Comparison of ENCODE assay signal across 8 cellular contexts in genomic region chr3:48898383-48899234, GRCh38. TPM values are rescaled to one million over a fixed set of nuclear protein-coding genes. Genes with fewer than 3 reads are reported as not detected.
DNase-seq lines count a peak whose midpoint lies in the region; ATAC-seq and TF ChIP-seq lines count a peak whose summit lies in the region.

A gene with protein sequence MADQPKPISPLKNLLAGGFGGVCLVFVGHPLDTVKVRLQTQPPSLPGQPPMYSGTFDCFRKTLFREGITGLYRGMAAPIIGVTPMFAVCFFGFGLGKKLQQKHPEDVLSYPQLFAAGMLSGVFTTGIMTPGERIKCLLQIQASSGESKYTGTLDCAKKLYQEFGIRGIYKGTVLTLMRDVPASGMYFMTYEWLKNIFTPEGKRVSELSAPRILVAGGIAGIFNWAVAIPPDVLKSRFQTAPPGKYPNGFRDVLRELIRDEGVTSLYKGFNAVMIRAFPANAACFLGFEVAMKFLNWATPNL (minus strand): TSS chr3:48898882. CDS start chr3:48898794, 88 bp downstream.

- H3K27ac ChIP-seq in CD8-positive, alpha-beta memory T cell (ENCODE audit: low read depth, low read length): peak within 1 kb of the TSS; percentile 74
- H3K27ac ChIP-seq in OCI-LY3 (ENCODE audit: low read length) (peak within 1 kb of the TSS; percentile 43), mucosa of rectum (ENCODE audit: low read depth in 2 of 2, low read length in 2 of 2) (peak within 1 kb of the TSS; percentile 78 to 86)

- peak; percentile 65 for TF ChIP-seq POLR2A in erythroblast (IDR thresholded peaks at IDR 0.05; ENCODE audit: low read length)

- DNase-seq in CD8-positive, alpha-beta memory T cell: peak; percentile 83 to 91 (median 86)
- DNase-seq in activated T-cell treated with anti-CD3 and anti-CD28 coated beads for 4 hours (peak; percentile 83), erythroblast (lab: John Stamatoyannopoulos, UW) (peak; percentile 93 to 94)
- DNase-seq in stimulated activated CD8-positive, alpha-beta memory T cell treated with anti-CD3 and anti-CD28 coated beads, Interleukin-4, amount 100 ng/mL, for 4 hours (ENCODE audit: low read depth in 2 of 2, low spot score in 1 of 2): peak; percentile 77 to 82

- peak within 1 kb of the TSS; percentile 95 to 99 (median 96) for H3K4me3 Mint-ChIP-seq in CD8-positive, alpha-beta memory T cell

- H4K20me1 ChIP-seq in OCI-LY3 (ENCODE audit: insufficient read depth, low read length): no peaks in the 10 kb centered on the region

- H3K9me3 ChIP-seq in CD8-positive, alpha-beta memory T cell (ENCODE audit: low read length): no peaks in the 10 kb centered on the region
- H3K9me3 ChIP-seq in OCI-LY3 (ENCODE audit: insufficient read depth, low read length) (no peaks in the 10 kb centered on the region), mucosa of rectum (ENCODE audit: control insufficient read depth in 2 of 2, low read length in 2 of 2) (no peaks in the 10 kb centered on the region)

- H3K9me3 Mint-ChIP-seq in CD8-positive, alpha-beta memory T cell: no peaks in the 10 kb centered on the region

- peak within 1 kb of the TSS; percentile 89 to 100 (median 92) for H3K27ac Mint-ChIP-seq in CD8-positive, alpha-beta memory T cell

- no peaks in the 10 kb centered on the region for H3K36me3 ChIP-seq in CD8-positive, alpha-beta memory T cell (ENCODE audit: insufficient read depth, low read length)
- H3K36me3 ChIP-seq in OCI-LY3 (replicated peaks; ENCODE audit: low read depth, low read length) (no peaks in the 10 kb centered on the region), mucosa of rectum (ENCODE audit: control insufficient read depth in 2 of 2, insufficient read depth in 2 of 2, low read length in 2 of 2) (no peaks in the 10 kb centered on the region)

- no peaks in the 10 kb centered on the region for H3K27me3 Mint-ChIP-seq in CD8-positive, alpha-beta memory T cell

- POLR2A ChIA-PET in CD8-positive, alpha-beta memory T cell (lab: Charles Lee): interaction anchor here (0.5 to 2.5 kb wide), 8 partner anchors 20 to 775 kb away, joined by 3 to 27 read pairs (median 4); partner anchors contain the start of genes ARIH2 and WDR6

- CTCF ChIA-PET in CD8-positive, alpha-beta memory T cell (lab: Charles Lee): interaction anchor here (0.6 to 3.2 kb wide), 10 partner anchors 11 to 197 kb away, joined by 3 to 22 read pairs (median 4); partner anchors contain the start of genes ARIH2 and PRKAR2A

- peak within 1 kb of the TSS; percentile 93 for H2AFZ ChIP-seq in OCI-LY3 (ENCODE audit: low read depth, low read length)

- peaks cover 37 to 51% (median 41%) of the 10 kb centered on the region in 3 donors for H3K4me1 Mint-ChIP-seq in CD8-positive, alpha-beta memory T cell

- H3K4me1 ChIP-seq in CD8-positive, alpha-beta memory T cell (ENCODE audit: insufficient read depth, low read length): peaks cover 38% of the 10 kb centered on the region
- peaks cover 16% of the 10 kb centered on the region for H3K4me1 ChIP-seq in OCI-LY3 (ENCODE audit: low read length)
- H3K4me1 ChIP-seq in mucosa of rectum (ENCODE audit: control insufficient read depth in 2 of 2, insufficient read depth in 2 of 2, low read length in 2 of 2): peaks cover 13 to 16% of the 10 kb centered on the region in 2 donors

- TF ChIP-seq CTCF in OCI-LY3 (IDR thresholded peaks at IDR 0.05; ENCODE audit: low read depth, low read length): peak; percentile 29

- peak within 1 kb of the TSS; percentile 75 for H3K9ac ChIP-seq in OCI-LY3 (ENCODE audit: low read length)
- H3K9ac ChIP-seq in mucosa of rectum (ENCODE audit: low read depth in 1 of 2, low read length in 2 of 2): peak within 1 kb of the TSS; percentile 78 to 82

- peak within 1 kb of the TSS; percentile 81 for H3K4me2 ChIP-seq in OCI-LY3 (ENCODE audit: low read length)

- H3K4me3 ChIP-seq in CD8-positive, alpha-beta memory T cell (ENCODE audit: low read length): peak within 1 kb of the TSS; percentile 85
- peak within 1 kb of the TSS; percentile 90 for H3K4me3 ChIP-seq in OCI-LY3 (ENCODE audit: low read length)
- H3K4me3 ChIP-seq in mucosa of rectum (ENCODE audit: low read length in 2 of 2): peak within 1 kb of the TSS; percentile 82 to 95

- H3K36me3 Mint-ChIP-seq in CD8-positive, alpha-beta memory T cell: peaks cover 0 to 6% (median 2%) of the 10 kb centered on the region in 3 donors

- ATAC-seq in GM19438 (IDR thresholded peaks at IDR 0.05; ENCODE audit: low read depth, unreplicated experiment) (peak; percentile 92), HG03571 (IDR thresholded peaks at IDR 0.05; ENCODE audit: unreplicated experiment) (peak; percentile 92)

- H3K27me3 ChIP-seq in CD8-positive, alpha-beta memory T cell (ENCODE audit: insufficient read depth, low read length, poor library complexity, severe bottlenecking): no peaks in the 10 kb centered on the region
- H3K27me3 ChIP-seq in OCI-LY3 (ENCODE audit: low read depth, low read length): no peaks in the 10 kb centered on the region
- H3K27me3 ChIP-seq in mucosa of rectum (ENCODE audit: control insufficient read depth in 2 of 2, insufficient read depth in 2 of 2, low read length in 2 of 2): no peaks in the 10 kb centered on the region

- H3K79me2 ChIP-seq in OCI-LY3 (ENCODE audit: low read length): no peaks in the 10 kb centered on the region

RNA-seq across cellular contexts. Expression of the gene that starts here (rescaled TPM):
- total RNA-seq in CD8-positive, alpha-beta memory T cell: 10 to 100 TPM; 29.1 to 31.5 TPM
- polyA plus RNA-seq in CD8-positive, alpha-beta memory T cell: 40.1 TPM

Comparison
In these comparisons a context has a peak if more than half of its experiments do, and no peak if none do; other contexts are left out.
1. Peak in every context shown above with its lines: DNase-seq, ATAC-seq, H3K4me3 ChIP-seq and H3K27ac ChIP-seq.